In the genomic region with DNA sequence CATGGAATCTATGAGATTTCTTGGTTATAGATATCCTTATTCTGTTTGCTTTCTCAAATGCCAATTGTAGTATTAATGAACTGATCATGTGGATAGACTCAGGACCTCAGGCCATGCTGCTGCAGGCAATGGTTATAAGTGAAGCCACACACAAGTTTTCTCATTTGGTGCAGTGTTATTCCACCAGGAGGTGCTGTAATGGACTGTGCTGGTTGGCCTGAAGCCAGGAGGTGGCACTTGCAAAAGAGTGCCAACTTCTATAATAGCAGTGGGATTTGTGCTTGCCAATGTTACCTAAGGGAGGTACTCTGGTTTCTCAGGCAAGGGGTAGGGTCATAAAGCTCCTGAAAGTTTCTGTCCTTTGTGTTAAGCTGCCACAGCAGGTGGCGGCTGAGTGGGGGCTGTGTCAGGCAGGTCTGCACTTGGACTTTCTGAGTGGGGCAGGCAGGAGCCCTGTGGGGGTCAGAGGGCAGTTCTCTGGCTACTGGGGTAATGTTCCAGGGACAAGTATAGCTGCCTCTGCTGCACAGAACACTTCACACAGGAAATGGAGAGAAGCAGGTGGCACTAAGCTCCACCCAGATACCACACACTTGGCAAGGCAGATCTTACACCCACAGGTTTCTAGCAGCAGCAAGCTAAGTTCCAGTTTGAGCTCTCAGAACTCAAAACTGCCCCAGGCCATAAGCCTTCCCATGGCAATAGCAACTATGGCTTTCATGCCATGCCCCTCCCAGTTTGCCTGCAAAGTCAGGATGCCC, we compare ENCODE assay signal across 9 cellular contexts.
DNase-seq lines count a peak whose midpoint lies in the region; ATAC-seq and TF ChIP-seq lines count a peak whose summit lies in the region.
"Had no signal": no experiment of that assay in that cellular context is flagged by ENCODE, and none has a peak within 500 bp of the region (broad histone marks: within the 10 kb centered on the region; RNA-seq: fewer than 3 reads in every experiment).

No MANE protein-coding gene starts in this region.

- H3K27me3 Mint-ChIP-seq in naive B cell, result no peaks in the 10 kb centered on the region

- H3K4me1 Mint-ChIP-seq in naive B cell, result peaks cover 7 to 18% (median 13%) of the 10 kb centered on the region in 3 donors

- no peaks in the 10 kb centered on the region for H3K4me1 ChIP-seq in cardiac muscle cell (ENCODE audit: low read depth)
- no peaks in the 10 kb centered on the region for H3K4me1 ChIP-seq in right atrium auricular region
- H3K4me1 ChIP-seq in psoas muscle, result no peaks in the 10 kb centered on the region

- intact Hi-C loops in psoas muscle (cut with DNase I), result no loop called here

- H3K9me3 Mint-ChIP-seq in naive B cell, result no peaks in the 10 kb centered on the region

- H3K4me3 Mint-ChIP-seq in naive B cell, result peak overlapping the region in 4 of 8 donors; percentile 2 to 68 (median 10)

- 89 to 95% (median 93%) methylated on average over 1 of the region's 1 CpG for WGBS in psoas muscle, 3 donors

- H3K4me3 ChIP-seq in cardiac muscle cell, result no peak overlapping the region
- H3K4me3 ChIP-seq in right atrium auricular region, result no peak overlapping the region
- H3K4me3 ChIP-seq in psoas muscle, result no peak overlapping the region

- peak; percentile 97 for ATAC-seq in HG02885 (IDR thresholded peaks at IDR 0.05; ENCODE audit: poor library complexity, unreplicated experiment)
- ATAC-seq in naive B cell (ENCODE audit: low read depth in 2 of 2), result peak; percentile 86 to 88
- ATAC-seq in psoas muscle, result no peak

- no peak overlapping the region for H3K27ac ChIP-seq in cardiac muscle cell
- H3K27ac ChIP-seq in right atrium auricular region, result no peak overlapping the region
- no peak overlapping the region for H3K27ac ChIP-seq in psoas muscle
- H3K27ac ChIP-seq: neutrophil had no signal

- H3K9me3 ChIP-seq in cardiac muscle cell (ENCODE audit: low read depth), result no peaks in the 10 kb centered on the region
- no peaks in the 10 kb centered on the region for H3K9me3 ChIP-seq in right atrium auricular region
- no peaks in the 10 kb centered on the region for H3K9me3 ChIP-seq in psoas muscle
- H3K9me3 ChIP-seq: neutrophil had no signal

- no peaks in the 10 kb centered on the region for H3K36me3 Mint-ChIP-seq in naive B cell

- DNase-seq in cardiac muscle cell (ENCODE audit: low read depth in 1 of 2, low spot score in 1 of 2) (no peak), right atrium auricular region (ENCODE audit: low spot score) (no peak), NCI-H510A (lab: John Stamatoyannopoulos, UW) (peak; percentile 59), naive B cell (peak; percentile 9), psoas muscle (no peak), LoVo (ENCODE audit: low spot score) (no peak), NCI-H1092 (lab: John Stamatoyannopoulos, UW) (no peak)

- TF ChIP-seq CTCF in cardiac muscle cell (IDR thresholded peaks at IDR 0.05; ENCODE audit: low read depth, low read length), result peak; percentile 11
- TF ChIP-seq CTCF in right atrium auricular region (IDR thresholded peaks at IDR 0.05), result no peak
- no peak for TF ChIP-seq CTCF in psoas muscle (IDR thresholded peaks at IDR 0.05)

- H3K27ac Mint-ChIP-seq in naive B cell, result no peak overlapping the region

- H3K27me3 ChIP-seq in cardiac muscle cell (no peaks in the 10 kb centered on the region), right atrium auricular region (no peaks in the 10 kb centered on the region), psoas muscle (ENCODE audit: insufficient read depth in 3 of 3, low read length in 2 of 3) (no peaks in the 10 kb centered on the region)
- H3K27me3 ChIP-seq: neutrophil had no signal

- H3K36me3 ChIP-seq in cardiac muscle cell, result no peaks in the 10 kb centered on the region
- H3K36me3 ChIP-seq in right atrium auricular region, result no peaks in the 10 kb centered on the region
- H3K36me3 ChIP-seq in psoas muscle (ENCODE audit: insufficient read depth in 1 of 2, low read depth in 1 of 2), result no peaks in the 10 kb centered on the region
- H3K36me3 ChIP-seq: neutrophil had no signal

Comparison
In these comparisons a context has a peak if more than half of its experiments do, and no peak if none do; other contexts are left out.
1. DNase-seq: peak in NCI-H510A (single experiment) and naive B cell (single experiment); none in cardiac muscle cell (0 of 2), right atrium auricular region (single experiment), psoas muscle (0 of 2), LoVo (single experiment) and NCI-H1092 (single experiment).
2. ATAC-seq: peak in HG02885 (single experiment) and naive B cell (2 of 2); none in psoas muscle (0 of 4).